Comparison of ENCODE assay signal across 11 cellular contexts in the genomic region with DNA sequence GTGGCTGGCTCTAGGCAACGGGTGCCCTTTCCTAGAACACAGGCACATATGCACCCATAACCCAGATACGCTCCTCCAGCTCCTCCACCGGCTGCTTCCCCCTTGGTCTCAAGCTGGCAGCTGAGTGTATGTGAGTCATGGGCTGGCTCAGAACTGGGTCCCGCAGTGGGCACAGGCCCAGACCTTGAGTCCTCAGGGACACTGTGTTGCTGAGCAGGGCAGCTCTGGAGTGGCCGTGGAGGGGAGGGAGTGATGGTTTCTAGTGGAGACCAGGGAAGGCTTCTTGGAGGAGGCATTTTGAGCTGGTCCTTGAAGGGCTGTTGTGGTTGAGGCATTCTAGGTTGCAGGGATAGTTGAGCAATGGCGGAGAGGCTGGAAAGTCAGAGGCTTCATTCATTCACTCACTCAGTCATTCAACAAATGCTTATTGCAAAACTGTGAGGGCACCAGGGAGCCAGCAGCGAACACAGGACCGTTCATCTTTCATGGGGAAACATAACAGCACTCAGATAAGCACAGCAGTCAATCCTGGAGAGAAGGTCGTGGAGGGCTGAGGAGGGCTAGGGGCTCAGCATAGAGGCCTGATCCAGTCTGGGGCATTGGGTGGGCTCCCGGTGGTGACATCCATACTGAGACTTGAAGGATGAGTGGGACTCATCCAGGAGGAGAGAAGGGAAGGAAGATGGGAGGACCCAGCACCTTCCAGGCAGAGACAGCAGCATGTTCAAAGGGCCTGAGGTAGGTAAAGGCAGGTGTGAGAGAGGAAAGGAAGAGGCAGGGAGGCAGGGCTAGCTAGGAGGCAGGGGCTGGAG. TPM values are rescaled to one million over a fixed set of nuclear protein-coding genes. Genes with fewer than 3 reads are reported as not detected.
A peak's percentile ranks its signal among the peaks of the same experiment; 100 is the strongest.
DNase-seq lines count a peak whose midpoint lies in the region; ATAC-seq, FAIRE-seq and TF ChIP-seq lines count a peak whose summit lies in the region.
"Had no signal": no experiment of that assay in that cellular context is flagged by ENCODE, and none has a peak within 500 bp of the region (broad histone marks: within the 10 kb centered on the region; RNA-seq: fewer than 3 reads in every experiment).

No MANE protein-coding gene starts in this region.

- peaks cover 44% of the 10 kb centered on the region for H4K20me1 ChIP-seq in astrocyte (ENCODE audit: insufficient read depth, low read length)

- H3K4me3 ChIP-seq in astrocyte (ENCODE audit: insufficient read depth, low read depth, low read length): no peak overlapping the region
- no peak overlapping the region for H3K4me3 ChIP-seq in right cardiac atrium (ENCODE audit: low read length)
- H3K4me3 ChIP-seq: suprapubic skin had no signal

- H3K9ac ChIP-seq in astrocyte (ENCODE audit: low read length): no peak overlapping the region

- FAIRE-seq in astrocyte (lab: Jason Lieb, UNC): no peak

- ATAC-seq in right cardiac atrium (peak; percentile 14 to 18), HG03135 (IDR thresholded peaks at IDR 0.05; ENCODE audit: unreplicated experiment) (no peak)

- intact Hi-C loops in right cardiac atrium (cut with DNase I): no loop called here

- peaks cover 24% of the 10 kb centered on the region for H3K79me2 ChIP-seq in astrocyte (ENCODE audit: insufficient read depth, low read length)

- H3K36me3 ChIP-seq in astrocyte (ENCODE audit: insufficient read depth, low read length): peaks cover 13% of the 10 kb centered on the region

- peaks cover 2% of the 10 kb centered on the region for H3K4me1 Mint-ChIP-seq in astrocyte (ENCODE audit: low read depth, unreplicated experiment)

- WGBS in right cardiac atrium: 70% methylated on average over 10 of the region's 10 CpGs

- no peak overlapping the region for H3K4me2 ChIP-seq in astrocyte (ENCODE audit: low read length)

- H3K9me3 ChIP-seq in astrocyte (ENCODE audit: insufficient read depth, low read depth, low read length) (no peaks in the 10 kb centered on the region), right cardiac atrium (ENCODE audit: control insufficient read depth, low read length) (no peaks in the 10 kb centered on the region)
- H3K9me3 ChIP-seq: suprapubic skin had no signal

- H3K27ac ChIP-seq in 22Rv1 (peak overlapping the region; percentile 4; the same call in 1 of the 2 replicates), astrocyte (ENCODE audit: low read depth, low read length) (no peak overlapping the region), right cardiac atrium (ENCODE audit: low read length) (peak overlapping the region; percentile 28)
- H3K27ac ChIP-seq: epithelial cell of prostate, suprapubic skin had no signal

- H3K27me3 ChIP-seq in astrocyte (ENCODE audit: insufficient read depth, low read length) (no peaks in the 10 kb centered on the region), right cardiac atrium (ENCODE audit: control insufficient read depth, insufficient read depth) (no peaks in the 10 kb centered on the region)
- H3K27me3 ChIP-seq: suprapubic skin had no signal

- H3K4me1 ChIP-seq in astrocyte (ENCODE audit: insufficient read depth, low read length) (peaks cover 13% of the 10 kb centered on the region), right cardiac atrium (ENCODE audit: control insufficient read depth, insufficient read depth, low read length) (peaks cover 9% of the 10 kb centered on the region)

- TF ChIP-seq CTCF in 22Rv1 (IDR thresholded peaks at IDR 0.05) (no peak), astrocyte (IDR thresholded peaks at IDR 0.05; ENCODE audit: insufficient read depth, low read depth, low read length) (no peak)

- no peaks in the 10 kb centered on the region for H3K9me3 Mint-ChIP-seq in astrocyte (ENCODE audit: unreplicated experiment)

- H3K27me3 Mint-ChIP-seq in astrocyte (ENCODE audit: low read depth, unreplicated experiment): no peaks in the 10 kb centered on the region

- DNase-seq in G401 (ENCODE audit: low spot score): peak; percentile 32
- no peak for DNase-seq in astrocyte (ENCODE audit: low read depth)
- peak; percentile 73 to 80 (median 79) for DNase-seq in right cardiac atrium
- DNase-seq in NCI-H1092 treated with DMSO at 0.1 percent for 48 hours (lab: John Stamatoyannopoulos, UW): no peak
- no peak for DNase-seq in NCI-H1092 (lab: John Stamatoyannopoulos, UW)
- DNase-seq in activated effector memory CD4-positive, alpha-beta T cell treated with anti-CD3 and anti-CD28 coated beads, Interleukin-2, amount 50 U/mL, for 16 hours: no peak

- in situ Hi-C loops in G401 (cut with HindIII; ENCODE audit: low sequenced_read_pairs): no loop called here

- no peak overlapping the region for H2AFZ ChIP-seq in astrocyte (ENCODE audit: low read depth, low read length)

- H3K27ac Mint-ChIP-seq in astrocyte (ENCODE audit: unreplicated experiment): peak overlapping the region; percentile 47

- H3K4me3 Mint-ChIP-seq in astrocyte (ENCODE audit: unreplicated experiment): peak overlapping the region; percentile 72

- peaks cover 21% of the 10 kb centered on the region for H3K36me3 Mint-ChIP-seq in astrocyte (ENCODE audit: low read depth, unreplicated experiment)

RNA-seq across cellular contexts. Expression of a gene that starts 2.4 kb away (rescaled TPM):
- total RNA-seq in G401 (2014; rRNA removed; shearing (Covaris generic)): 121 and 125 TPM in 2 replicates
- 47.3 and 56.6 TPM in 2 replicates for total RNA-seq in astrocyte
- total RNA-seq in right cardiac atrium: 10 to 100 TPM; 41.6 to 58.0 (median 49.1) TPM
- 138 TPM for polyA plus RNA-seq in right cardiac atrium

RNA-seq across cellular contexts. Expression of a gene that starts 13.2 kb away (rescaled TPM):
- 13.5 TPM in 1 of 2 replicates, not detected in the other for total RNA-seq in G401 (2014; rRNA removed; shearing (Covaris generic))
- not detected in 2 replicates for total RNA-seq in astrocyte
- total RNA-seq in right cardiac atrium: not detected
- polyA plus RNA-seq in right cardiac atrium: 0.16 TPM
- total RNA-seq: lung microvascular endothelial cell had no signal

RNA-seq across cellular contexts. Expression of a gene that starts 29.0 kb away (rescaled TPM):
- 13.7 and 17.5 TPM in 2 replicates for total RNA-seq in G401 (2014; rRNA removed; shearing (Covaris generic))
- 110 and 117 TPM in 2 replicates for total RNA-seq in astrocyte
- 10 to 100 TPM; 75.9 to 81.5 (median 81.0) TPM for total RNA-seq in right cardiac atrium
- 39.0 TPM for polyA plus RNA-seq in right cardiac atrium

RNA-seq across cellular contexts. Expression of a gene that starts 34.9 kb away (rescaled TPM):
- total RNA-seq in G401 (2014; rRNA removed; shearing (Covaris generic)): 85.7 and 122 TPM in 2 replicates
- 44.1 and 44.4 TPM in 2 replicates for total RNA-seq in astrocyte
- total RNA-seq in right cardiac atrium: 100 to 1,000 TPM; 122 to 128 (median 126) TPM
- polyA plus RNA-seq in right cardiac atrium: 162 TPM

RNA-seq across cellular contexts. Expression of a gene that starts 40.8 kb away (rescaled TPM):
- 5.5 and 6.1 TPM in 2 replicates for total RNA-seq in G401 (2014; rRNA removed; shearing (Covaris generic))
- total RNA-seq in astrocyte (29.7 and 37.6 TPM in 2 replicates), right cardiac atrium (1 to 10 TPM; 4.4 to 7.4 (median 5.8) TPM)
- polyA plus RNA-seq in right cardiac atrium: 6.0 TPM

Comparison
In these comparisons a context has a peak if more than half of its experiments do, and no peak if none do; other contexts are left out.
1. DNase-seq: peak in G401 (single experiment) and right cardiac atrium (3 of 3); none in astrocyte (single experiment), NCI-H1092 treated with DMSO at 0.1 percent for 48 hours (single experiment), NCI-H1092 (single experiment) and activated effector memory CD4-positive, alpha-beta T cell treated with anti-CD3 and anti-CD28 coated beads, Interleukin-2, amount 50 U/mL, for 16 hours (single experiment).